Comparison of ENCODE assay signal across 18 cellular contexts in genomic region chr12:120842595-120842994, GRCh38.
DNase-seq lines count a peak whose midpoint lies in the region; ATAC-seq and TF ChIP-seq lines count a peak whose summit lies in the region.
"Had no signal": no experiment of that assay in that cellular context is flagged by ENCODE, and none has a peak within 500 bp of the region (broad histone marks: within the 10 kb centered on the region; RNA-seq: fewer than 3 reads in every experiment).

No MANE protein-coding gene starts in this region.

- no peak for TF ChIP-seq RAD21 in IMR-90 (IDR thresholded peaks at IDR 0.05; ENCODE audit: low read length)

- no peak overlapping the region for H2BK15ac ChIP-seq in IMR-90 (ENCODE audit: low read depth, low read length)

- H3K36me3 Mint-ChIP-seq in neural progenitor cell, result peaks cover 3% of the 10 kb centered on the region

- H2AFZ ChIP-seq in IMR-90 (replicated peaks; ENCODE audit: low read length, poor library complexity) (no peak overlapping the region), neural progenitor cell (replicated peaks) (no peak overlapping the region)

- H3K4me3 Mint-ChIP-seq in neural progenitor cell, result no peak overlapping the region
- H3K4me3 Mint-ChIP-seq: CD4-positive, alpha-beta memory T cell; H9 had no signal

- H3K27me3 Mint-ChIP-seq in neural progenitor cell (ENCODE audit: insufficient read depth, low read depth), result no peaks in the 10 kb centered on the region
- H3K27me3 Mint-ChIP-seq: CD4-positive, alpha-beta memory T cell had no signal

- TF ChIP-seq CTCF in A673 (conservative IDR thresholded peaks at IDR 0.05; ENCODE audit: low read depth, low read length), result no peak
- no peak for TF ChIP-seq CTCF in IMR-90 (conservative IDR thresholded peaks at IDR 0.05; ENCODE audit: low read depth, low read length)
- no peak for TF ChIP-seq CTCF in neural progenitor cell (IDR thresholded peaks at IDR 0.05)
- TF ChIP-seq CTCF in GM13977 (IDR thresholded peaks at IDR 0.05; ENCODE audit: extremely low read depth, insufficient read depth, missing control alignments), result no peak
- no peak for TF ChIP-seq CTCF in omental fat pad (IDR thresholded peaks at IDR 0.05)

- H3K4me3 ChIP-seq in A673 (ENCODE audit: low read depth, low read length, poor library complexity, severe bottlenecking), result no peak overlapping the region
- no peak overlapping the region for H3K4me3 ChIP-seq in IMR-90 (ENCODE audit: insufficient read depth, low read depth, low read length)
- H3K4me3 ChIP-seq in neural progenitor cell, result no peak overlapping the region
- H3K4me3 ChIP-seq: A549, BLaER1 had no signal

- H3K23ac ChIP-seq in IMR-90 (ENCODE audit: low read depth, low read length), result no peak overlapping the region

- no peak overlapping the region for H2AK9ac ChIP-seq in IMR-90 (replicated peaks; ENCODE audit: low read depth, low read length, poor library complexity)

- TF ChIP-seq POLR2A in IMR-90 (IDR thresholded peaks at IDR 0.05; ENCODE audit: low read depth, low read length), result no peak

- H2BK5ac ChIP-seq in IMR-90 (ENCODE audit: low read depth, low read length, poor library complexity, severe bottlenecking), result no peak overlapping the region

- no peak overlapping the region for H4K91ac ChIP-seq in IMR-90 (ENCODE audit: insufficient read depth, low read depth, low read length)

- BruUV-seq in A673 (replicated peaks; lab: Mats Ljungman, UMichigan) (no TSS peak), IMR-90 (replicated peaks; lab: Mats Ljungman, UMichigan) (no TSS peak)

- H3K27ac ChIP-seq in A673 (ENCODE audit: low read depth, low read length, poor library complexity, severe bottlenecking), result no peak overlapping the region
- no peak overlapping the region for H3K27ac ChIP-seq in IMR-90 (ENCODE audit: insufficient read depth, low read length)
- peak overlapping the region; percentile 84 for H3K27ac ChIP-seq in angular gyrus (ENCODE audit: low read depth, low read length)
- no peak overlapping the region for H3K27ac ChIP-seq in neural progenitor cell
- H3K27ac ChIP-seq: A549, BLaER1 had no signal

- POLR2A ChIA-PET in A673 (lab: Charles Lee; ENCODE audit: low non-redundant PET), result no interaction called here
- POLR2A ChIA-PET in IMR-90 (lab: Charles Lee; ENCODE audit: unreplicated experiment), result no interaction called here

- in situ Hi-C loops in IMR-90 (cut with MboI; ENCODE audit: low sequenced_read_pairs) (no loop called here), GM13977 (cut with MboI; ENCODE audit: low pct_unique_long_range_greater_than_20kb, low sequenced_read_pairs, unreplicated experiment) (no loop called here)

- CTCF ChIA-PET in A673 (lab: Charles Lee) (no interaction called here), IMR-90 (lab: Yijun Ruan, JAX) (no interaction called here)

- H2BK20ac ChIP-seq in IMR-90 (ENCODE audit: low read depth, low read length), result no peak overlapping the region

- no peak overlapping the region for H2BK120ac ChIP-seq in IMR-90 (ENCODE audit: low read depth, low read length)

- WGBS in IMR-90 (ENCODE audit: extremely low coverage in 2 of 2, insufficient read length in 1 of 2), 2 experiments, result no CpG with 5 or more reads among the region's 3 CpGs

- H3K9ac ChIP-seq in IMR-90 (ENCODE audit: low read depth, low read length) (no peak overlapping the region), neural progenitor cell (no peak overlapping the region)
- H3K9ac ChIP-seq: BLaER1 had no signal

- no peak overlapping the region for H3K4ac ChIP-seq in IMR-90 (ENCODE audit: low read depth, low read length)

- H4K20me1 ChIP-seq in IMR-90 (ENCODE audit: insufficient read depth, low read length), result peaks cover 40% of the 10 kb centered on the region
- H4K20me1 ChIP-seq in neural progenitor cell (ENCODE audit: low read depth), result peaks cover 57% of the 10 kb centered on the region

- H3K9me3 ChIP-seq in A673 (ENCODE audit: low read depth, low read length, poor library complexity, severe bottlenecking) (no peaks in the 10 kb centered on the region), IMR-90 (ENCODE audit: control insufficient read depth, insufficient read depth, low read length) (no peaks in the 10 kb centered on the region), neural progenitor cell (ENCODE audit: low read depth) (no peaks in the 10 kb centered on the region)
- H3K9me3 ChIP-seq: A549, BLaER1 had no signal

- H3K4me2 ChIP-seq in IMR-90 (ENCODE audit: low read depth, low read length) (no peak overlapping the region), neural progenitor cell (peak overlapping the region; percentile 24)
- H3K4me2 ChIP-seq: A549, BLaER1 had no signal

- no peak overlapping the region for H4K8ac ChIP-seq in IMR-90 (ENCODE audit: low read depth in 2 of 2, low read length in 2 of 2)

- H3K9me3 Mint-ChIP-seq in neural progenitor cell, result no peaks in the 10 kb centered on the region
- H3K9me3 Mint-ChIP-seq: H9 had no signal

- peaks cover 9% of the 10 kb centered on the region; the same call in 1 of the 2 replicates for H3K9me1 ChIP-seq in IMR-90 (ENCODE audit: insufficient read depth, low read length)

- H3K18ac ChIP-seq in IMR-90 (ENCODE audit: low read depth, low read length), result no peak overlapping the region

- no peak overlapping the region for H3K27ac Mint-ChIP-seq in neural progenitor cell
- H3K27ac Mint-ChIP-seq: H9 had no signal

- H3K4me1 Mint-ChIP-seq in neural progenitor cell, result peaks cover 10% of the 10 kb centered on the region
- H3K4me1 Mint-ChIP-seq: H9 had no signal

- H3K36me3 ChIP-seq in A673 (ENCODE audit: insufficient read depth, low read length, poor library complexity, severe bottlenecking) (no peaks in the 10 kb centered on the region), IMR-90 (ENCODE audit: control insufficient read depth, insufficient read depth, low read length) (peaks cover 3% of the 10 kb centered on the region), neural progenitor cell (no peaks in the 10 kb centered on the region)

- H3K14ac ChIP-seq in IMR-90 (replicated peaks; ENCODE audit: low read depth, low read length), result no peak overlapping the region

- H3K4me1 ChIP-seq in A673 (ENCODE audit: insufficient read depth, low read length, poor library complexity, severe bottlenecking), result peaks cover 12% of the 10 kb centered on the region
- peaks cover 7% of the 10 kb centered on the region for H3K4me1 ChIP-seq in IMR-90 (ENCODE audit: control insufficient read depth, insufficient read depth, low read length)
- peaks cover 9% of the 10 kb centered on the region for H3K4me1 ChIP-seq in neural progenitor cell
- H3K4me1 ChIP-seq: A549 had no signal

- H3K79me2 ChIP-seq in neural progenitor cell (ENCODE audit: low read depth), result peaks cover 64% of the 10 kb centered on the region

- H2AK5ac ChIP-seq in IMR-90 (ENCODE audit: low read depth, low read length), result no peak overlapping the region

- dilution Hi-C loops in IMR-90 (cut with HindIII; ENCODE audit: low sequenced_read_pairs, unreplicated experiment), result no loop called here

- H4K5ac ChIP-seq in IMR-90 (ENCODE audit: low read depth, low read length), result no peak overlapping the region

- DNase-seq in A673 (ENCODE audit: low spot score), result peak; percentile 31
- peak; percentile 18 for DNase-seq in IMR-90
- DNase-seq in neural progenitor cell (ENCODE audit: low spot score), result peak; percentile 33
- no peak for DNase-seq in GM13977 (ENCODE audit: low spot score)
- DNase-seq in epidermal melanocyte (ENCODE audit: insufficient read length, low spot score), result no peak
- no peak for DNase-seq in omental fat pad (ENCODE audit: low spot score)
- DNase-seq: CD4-positive, alpha-beta memory T cell; DMS53; EL; H9; NCI-H1105; NCI-H1694; NCI-H2081 treated with DMSO at 0.1 percent for 48 hours; NCI-H526; Right ventricle myocardium superior had no signal

- ATAC-seq in IMR-90 (ENCODE audit: low read depth), result peak; percentile 27; the same call in 1 of the 2 replicates
- no peak for ATAC-seq in omental fat pad (ENCODE audit: low FRiP score)
- ATAC-seq: A549 had no signal

- intact Hi-C loops in A673 (cut with micrococcal nuclease; ENCODE audit: unreplicated experiment) (no loop called here), IMR-90 (cut with micrococcal nuclease) (no loop called here)

- no peak overlapping the region for H3K56ac ChIP-seq in IMR-90 (ENCODE audit: extremely low read depth, insufficient read depth, low read length)

- H3F3A ChIP-seq in neural progenitor cell (ENCODE audit: low read depth), result peaks cover 4% of the 10 kb centered on the region

- peaks cover 15 to 52% of the 10 kb centered on the region in 2 experiments for H3K79me1 ChIP-seq in IMR-90 (ENCODE audit: low read depth in 1 of 2, low read length in 2 of 2)

- no peaks in the 10 kb centered on the region for H3K27me3 ChIP-seq in A673 (replicated peaks; ENCODE audit: insufficient read depth, low read depth, low read length, poor library complexity)
- H3K27me3 ChIP-seq in IMR-90 (ENCODE audit: control insufficient read depth, insufficient read depth, low read length), result no peaks in the 10 kb centered on the region
- no peaks in the 10 kb centered on the region for H3K27me3 ChIP-seq in neural progenitor cell
- H3K27me3 ChIP-seq: BLaER1 had no signal

TF ChIP-seq in IMR-90, 13 proteins besides CTCF, POLR2A, EP300 and RAD21:
- TF ChIP-seq FOS (IDR thresholded peaks at IDR 0.05; ENCODE audit: low read depth, low read length) (no peak), SMC3 (IDR thresholded peaks at IDR 0.05; ENCODE audit: low read depth, low read length) (no peak), MAZ (IDR thresholded peaks at IDR 0.05; ENCODE audit: borderline replicate concordance, low read depth, low read length) (no peak), CEBPB (IDR thresholded peaks at IDR 0.05; ENCODE audit: low read depth, low read length) (no peak)
- TF ChIP-seq, protein P1, sequence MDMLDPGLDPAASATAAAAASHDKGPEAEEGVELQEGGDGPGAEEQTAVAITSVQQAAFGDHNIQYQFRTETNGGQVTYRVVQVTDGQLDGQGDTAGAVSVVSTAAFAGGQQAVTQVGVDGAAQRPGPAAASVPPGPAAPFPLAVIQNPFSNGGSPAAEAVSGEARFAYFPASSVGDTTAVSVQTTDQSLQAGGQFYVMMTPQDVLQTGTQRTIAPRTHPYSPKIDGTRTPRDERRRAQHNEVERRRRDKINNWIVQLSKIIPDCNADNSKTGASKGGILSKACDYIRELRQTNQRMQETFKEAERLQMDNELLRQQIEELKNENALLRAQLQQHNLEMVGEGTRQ (IDR thresholded peaks at IDR 0.05; ENCODE audit: low read depth, low read length), result no peak

Comparison
In these comparisons a context has a peak if more than half of its experiments do, and no peak if none do; other contexts are left out.
1. DNase-seq: peak in A673 (single experiment), IMR-90 (single experiment) and neural progenitor cell (single experiment); none in GM13977 (single experiment), epidermal melanocyte (single experiment) and omental fat pad (single experiment).